33 cellular contexts compared by ENCODE assay signal in the genomic region with DNA sequence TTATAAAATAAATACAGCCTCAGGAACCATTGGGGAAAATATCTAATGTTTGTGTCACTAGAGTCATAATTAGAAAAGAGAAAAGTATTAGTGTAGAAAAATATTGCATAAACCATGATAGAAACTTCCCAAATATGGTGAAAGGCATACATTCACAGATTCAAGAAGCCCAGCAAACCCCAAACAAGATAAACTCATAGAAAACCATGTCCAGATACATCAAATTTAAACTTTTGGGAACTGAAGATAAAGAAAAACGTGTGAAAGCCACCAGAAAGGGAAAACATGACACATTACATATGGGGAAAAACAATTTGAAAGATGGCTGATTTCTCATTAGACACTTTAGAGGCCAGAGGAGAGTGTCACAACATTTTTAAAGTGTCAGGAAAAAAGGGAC.
"Had no signal": no experiment of that assay in that cellular context is flagged by ENCODE, and none has a peak within 500 bp of the region (broad histone marks: within the 10 kb centered on the region; RNA-seq: fewer than 3 reads in every experiment).

No MANE protein-coding gene starts in this region.

- H3K27ac ChIP-seq: ascending aorta, cardiac muscle cell, WERI-Rb-1 had no signal

- H3K4me3 ChIP-seq: ascending aorta, cardiac muscle cell had no signal

- H3K27me3 ChIP-seq: ascending aorta, cardiac muscle cell had no signal

- H3K4me1 ChIP-seq: ascending aorta had no signal

- FAIRE-seq: bronchial epithelial cell, TTC549 had no signal

- DNase-seq: activated CD4-positive, alpha-beta memory T cell treated with anti-CD3 and anti-CD28 coated beads, Interleukin-2, amount 10 ng/mL, durations not matched to agents 7 days and 5 days; activated CD4-positive, alpha-beta T cell treated with anti-CD3 and anti-CD28 coated beads for 1 hour; activated CD4-positive, alpha-beta T cell treated with anti-CD3 and anti-CD28 coated beads for 36 hours; activated CD4-positive, alpha-beta T cell treated with anti-CD3 and anti-CD28 coated beads for 48 hours; activated CD4-positive, alpha-beta T cell treated with anti-CD3 and anti-CD28 coated beads, Interleukin-2, amount 10 ng/mL, durations not matched to agents 7 days and 5 days; activated CD4-positive, alpha-beta T cell treated with anti-CD3 and anti-CD28 coated beads, Interleukin-2, amount 50 U/mL, for 48 hours; activated CD4-positive, CD25-positive, alpha-beta regulatory T cell; activated CD8-positive, alpha-beta memory T cell treated with anti-CD3 and anti-CD28 coated beads for 24 hours; activated CD8-positive, alpha-beta memory T cell treated with anti-CD3 and anti-CD28 coated beads, Interleukin-2, amount 10 ng/mL, durations not matched to agents 7 days and 5 days; activated CD8-positive, alpha-beta memory T cell treated with anti-CD3 and anti-CD28 coated beads, Interleukin-2, amount 50 U/mL, for 48 hours; activated CD8-positive, alpha-beta T cell treated with anti-CD3 and anti-CD28 coated beads, Interleukin-2, amount 10 ng/mL, durations not matched to agents 7 days and 5 days; activated effector memory CD4-positive, alpha-beta T cell treated with Interleukin-2 at 50 U/mL for 16 hours; activated gamma-delta T cell; activated naive CD4-positive, alpha-beta T cell treated with anti-CD3 and anti-CD28 coated beads, Interleukin-2, amount 10 ng/mL, durations not matched to agents 7 days and 5 days; activated naive CD4-positive, alpha-beta T cell treated with Interleukin-2 at 50 U/mL for 16 hours; activated naive CD8-positive, alpha-beta T cell treated with anti-CD3 and anti-CD28 coated beads, Interleukin-2, amount 10 ng/mL, durations not matched to agents 7 days and 5 days; activated naive CD8-positive, alpha-beta T cell treated with anti-CD3 and anti-CD28 coated beads, Interleukin-2, amount 50 U/mL, for 24 hours; activated T-cell treated with anti-CD3 and anti-CD28 coated beads, Interleukin-2, amount 50 U/mL, for 24 hours; activated T-cell treated with anti-CD3 and anti-CD28 coated beads, Interleukin-2, amount 50 U/mL, for 48 hours; amygdala; anterior cingulate cortex; caudate nucleus; cerebellar nuclear complex; T-helper 1 cell; T-helper 2 cell; T-helper 9 cell; WERI-Rb-1 had no signal

- ATAC-seq: activated CD4-positive, alpha-beta T cell treated with anti-CD3 and anti-CD28 coated beads for 36 hours; activated CD4-positive, CD25-positive, alpha-beta regulatory T cell treated with anti-CD3 and anti-CD28 coated beads, Interleukin-2, amount 50 U/mL, for 24 hours; activated CD8-positive, alpha-beta memory T cell treated with anti-CD3 and anti-CD28 coated beads, Interleukin-2, amount 10 ng/mL, durations not matched to agents 7 days and 5 days; activated CD8-positive, alpha-beta T cell treated with anti-CD3 and anti-CD28 coated beads, Interleukin-2, amount 10 ng/mL, durations not matched to agents 7 days and 5 days; activated naive CD8-positive, alpha-beta T cell treated with anti-CD3 and anti-CD28 coated beads, Interleukin-2, amount 50 U/mL, for 24 hours; WTC11 had no signal

- H3K36me3 ChIP-seq: ascending aorta, cardiac muscle cell, WERI-Rb-1 had no signal
